Comparison of ENCODE assay signal across 27 cellular contexts in the genomic region with DNA sequence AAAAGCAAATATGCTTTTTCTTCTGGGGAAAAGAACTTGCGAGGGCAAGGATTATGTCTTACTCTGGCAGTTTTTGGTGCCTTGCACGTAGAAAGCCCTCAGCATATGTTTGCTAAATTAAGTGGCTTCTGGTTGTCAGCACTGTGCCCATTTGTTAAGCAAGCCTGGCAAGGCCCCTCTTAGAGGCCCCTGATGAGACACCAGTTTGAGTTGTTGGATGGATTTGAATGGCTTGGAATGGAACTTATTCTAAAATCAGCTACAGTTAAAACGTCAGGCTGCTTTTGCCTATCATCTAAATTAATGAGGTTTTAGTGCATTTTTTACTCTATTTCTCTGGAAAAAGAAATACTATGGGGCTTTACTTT. TPM values are rescaled to one million over a fixed set of nuclear protein-coding genes. Genes with fewer than 3 reads are reported as not detected.
"Had no signal": no experiment of that assay in that cellular context is flagged by ENCODE, and none has a peak within 500 bp of the region (broad histone marks: within the 10 kb centered on the region; RNA-seq: fewer than 3 reads in every experiment).

No MANE protein-coding gene starts in this region.

- H3K27me3 ChIP-seq: ascending aorta, esophagus muscularis mucosa, foreskin keratinocyte, hepatocyte, right lobe of liver, testis, transverse colon had no signal

- ATAC-seq: foreskin keratinocyte, right lobe of liver had no signal

- H3K9me3 ChIP-seq: ascending aorta, esophagus muscularis mucosa, right lobe of liver, testis, transverse colon had no signal

- H3K4me1 Mint-ChIP-seq: activated CD4-positive, alpha-beta T cell treated with anti-CD3 and anti-CD28 coated beads, Interleukin-2, amount 10 ng/mL, durations not matched to agents 24 days and 14 days; activated naive CD4-positive, alpha-beta T cell treated with anti-CD3 and anti-CD28 coated beads, Interleukin-2, amount 10 ng/mL, durations not matched to agents 7 days and 5 days; naive B cell had no signal

- H3K27me3 Mint-ChIP-seq: activated CD4-positive, alpha-beta memory T cell treated with anti-CD3 and anti-CD28 coated beads for 36 hours; activated CD4-positive, alpha-beta T cell treated with anti-CD3 and anti-CD28 coated beads, Interleukin-2, amount 10 ng/mL, durations not matched to agents 24 days and 14 days; activated naive CD4-positive, alpha-beta T cell treated with anti-CD3 and anti-CD28 coated beads, Interleukin-2, amount 10 ng/mL, durations not matched to agents 7 days and 5 days; activated naive CD8-positive, alpha-beta T cell treated with anti-CD3 and anti-CD28 coated beads, Interleukin-2, amount 10 ng/mL, durations not matched to agents 7 days and 5 days; naive B cell had no signal

- H3K4me3 Mint-ChIP-seq: activated CD4-positive, alpha-beta memory T cell treated with anti-CD3 and anti-CD28 coated beads for 36 hours; activated CD4-positive, alpha-beta T cell treated with anti-CD3 and anti-CD28 coated beads, Interleukin-2, amount 10 ng/mL, durations not matched to agents 24 days and 14 days; activated naive CD4-positive, alpha-beta T cell treated with anti-CD3 and anti-CD28 coated beads, Interleukin-2, amount 10 ng/mL, durations not matched to agents 7 days and 5 days; activated naive CD8-positive, alpha-beta T cell treated with anti-CD3 and anti-CD28 coated beads, Interleukin-2, amount 10 ng/mL, durations not matched to agents 7 days and 5 days; brain; mesothelial cell of epicardium; T-helper 1 cell treated with Interleukin-12 subunit alpha and Interleukin-12 subunit beta and Interleukin-4 antibody, amounts not matched to agents 30 μg/mL and 1 μg/mL, for 36 hours had no signal

- H3K4me3 ChIP-seq: ascending aorta, esophagus muscularis mucosa, hepatocyte, right lobe of liver, testis, transverse colon had no signal

- H3K36me3 Mint-ChIP-seq: activated naive CD4-positive, alpha-beta T cell treated with anti-CD3 and anti-CD28 coated beads, Interleukin-2, amount 10 ng/mL, durations not matched to agents 7 days and 5 days; brain had no signal

- H3K36me3 ChIP-seq: ascending aorta, esophagus muscularis mucosa, right lobe of liver, transverse colon had no signal

- H3K9me3 Mint-ChIP-seq: activated CD4-positive, alpha-beta memory T cell treated with anti-CD3 and anti-CD28 coated beads for 36 hours; activated CD4-positive, alpha-beta T cell treated with anti-CD3 and anti-CD28 coated beads, Interleukin-2, amount 10 ng/mL, durations not matched to agents 24 days and 14 days; activated naive CD4-positive, alpha-beta T cell treated with anti-CD3 and anti-CD28 coated beads, Interleukin-2, amount 10 ng/mL, durations not matched to agents 7 days and 5 days; mesothelial cell of epicardium; T-helper 1 cell treated with Interleukin-12 subunit alpha and Interleukin-12 subunit beta and Interleukin-4 antibody, amounts not matched to agents 30 μg/mL and 1 μg/mL, for 36 hours had no signal

- H3K27ac ChIP-seq: ascending aorta, esophagus muscularis mucosa, foreskin keratinocyte, hepatocyte, right lobe of liver, testis had no signal

- DNase-seq: activated CD4-positive, alpha-beta memory T cell treated with anti-CD3 and anti-CD28 coated beads for 36 hours; activated CD4-positive, alpha-beta T cell treated with anti-CD3 and anti-CD28 coated beads, Interleukin-2, amount 10 ng/mL, durations not matched to agents 24 days and 14 days; activated CD4-positive, CD25-positive, alpha-beta regulatory T cell treated with anti-CD3 and anti-CD28 coated beads, Interleukin-2, amount 50 U/mL, for 72 hours; activated CD8-positive, alpha-beta memory T cell treated with anti-CD3 and anti-CD28 coated beads, Interleukin-2, amount 50 U/mL, for 4 hours; activated gamma-delta T cell; activated naive CD4-positive, alpha-beta T cell treated with anti-CD3 and anti-CD28 coated beads, Interleukin-2, amount 10 ng/mL, durations not matched to agents 7 days and 5 days; activated naive CD8-positive, alpha-beta T cell treated with anti-CD3 and anti-CD28 coated beads, Interleukin-2, amount 10 ng/mL, durations not matched to agents 7 days and 5 days; activated T-cell treated with anti-CD3 and anti-CD28 coated beads, Interleukin-2, amount 50 U/mL, for 1 hour; dermis blood vessel endothelial cell; effector CD4-positive, alpha-beta T cell; foreskin keratinocyte; islet precursor cell; naive B cell; occipital lobe; right lobe of liver; stimulated activated CD4-positive, alpha-beta T cell treated with anti-CD3 and anti-CD28 coated beads, Interleukin-2, amount 100 ng/mL, for 48 hours; stimulated activated naive CD4-positive, alpha-beta T cell treated with Interleukin-2 at 50 U/mL for 16 hours; SW 1271; T-helper 9 cell; testis; transverse colon had no signal

- H3K4me1 ChIP-seq: ascending aorta, foreskin keratinocyte, right lobe of liver, testis, transverse colon had no signal

- H3K27ac Mint-ChIP-seq: activated CD4-positive, alpha-beta memory T cell treated with anti-CD3 and anti-CD28 coated beads for 36 hours; activated CD4-positive, alpha-beta T cell treated with anti-CD3 and anti-CD28 coated beads, Interleukin-2, amount 10 ng/mL, durations not matched to agents 24 days and 14 days; activated naive CD4-positive, alpha-beta T cell treated with anti-CD3 and anti-CD28 coated beads, Interleukin-2, amount 10 ng/mL, durations not matched to agents 7 days and 5 days; activated naive CD8-positive, alpha-beta T cell treated with anti-CD3 and anti-CD28 coated beads, Interleukin-2, amount 10 ng/mL, durations not matched to agents 7 days and 5 days; mesothelial cell of epicardium; naive B cell; T-helper 1 cell treated with Interleukin-12 subunit alpha and Interleukin-12 subunit beta and Interleukin-4 antibody, amounts not matched to agents 30 μg/mL and 1 μg/mL, for 36 hours had no signal

RNA-seq across cellular contexts. Expression of gene TMEM182, which starts 28.2 kb away (rescaled TPM):
- total RNA-seq: ascending aorta had no signal
